32 cellular contexts compared by ENCODE assay signal in the genomic region with DNA sequence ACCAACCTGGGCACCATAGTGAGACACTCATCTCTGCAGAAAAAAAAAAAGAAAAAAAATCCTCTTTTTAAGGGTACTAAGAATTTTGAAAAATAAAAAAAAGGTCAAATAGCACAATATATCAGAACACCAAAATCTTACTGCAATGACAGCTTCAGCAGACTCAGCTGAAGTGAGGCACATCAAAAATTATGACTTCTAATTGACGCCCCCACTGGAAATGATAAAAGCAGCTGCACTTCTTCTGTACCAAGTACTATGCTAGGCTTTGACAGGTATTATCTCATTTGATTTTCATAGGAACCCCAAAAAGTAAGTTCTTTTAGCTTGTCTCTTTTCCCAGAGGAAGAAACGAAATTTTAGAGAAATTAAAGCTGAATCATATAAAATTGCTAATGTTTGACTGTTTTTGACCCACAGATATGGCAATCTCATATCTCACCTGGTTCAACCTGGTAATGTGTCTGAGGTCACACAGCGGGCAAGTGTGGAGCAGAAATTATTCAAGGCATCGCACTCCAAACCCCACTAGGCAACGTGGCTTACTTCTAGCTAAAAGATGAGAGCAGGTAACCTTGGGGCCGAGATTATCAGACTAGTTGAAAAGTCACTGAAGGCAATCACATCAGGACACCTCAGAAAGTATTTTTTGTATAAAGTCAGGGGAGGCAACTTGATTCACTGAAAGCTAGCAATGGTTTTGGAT.
"Had no signal": no experiment of that assay in that cellular context is flagged by ENCODE, and none has a peak within 500 bp of the region (broad histone marks: within the 10 kb centered on the region; RNA-seq: fewer than 3 reads in every experiment).

No MANE protein-coding gene starts in this region.

- DNase-seq: activated effector memory CD4-positive, alpha-beta T cell treated with anti-CD3 and anti-CD28 coated beads, Interleukin-2, amount 50 U/mL, for 16 hours; activated effector memory CD4-positive, alpha-beta T cell treated with Interleukin-2 at 50 U/mL for 16 hours; activated gamma-delta T cell; activated gamma-delta T cell treated with Interleukin-2 at 50 U/mL for 16 hours; activated naive CD4-positive, alpha-beta T cell; activated naive CD4-positive, alpha-beta T cell treated with anti-CD3 and anti-CD28 coated beads for 36 hours; activated naive CD4-positive, alpha-beta T cell treated with anti-CD3 and anti-CD28 coated beads, Interleukin-2, amount 10 ng/mL, durations not matched to agents 7 days and 5 days; activated naive CD4-positive, alpha-beta T cell treated with anti-CD3 and anti-CD28 coated beads, Interleukin-2, amount 50 U/mL, for 16 hours; activated naive CD4-positive, alpha-beta T cell treated with Interleukin-2 at 50 U/mL for 16 hours; activated naive CD8-positive, alpha-beta T cell treated with anti-CD3 and anti-CD28 coated beads for 36 hours; activated naive CD8-positive, alpha-beta T cell treated with anti-CD3 and anti-CD28 coated beads, Interleukin-2, amount 10 ng/mL, durations not matched to agents 7 days and 5 days; activated naive CD8-positive, alpha-beta T cell treated with anti-CD3 and anti-CD28 coated beads, Interleukin-2, amount 50 U/mL, for 24 hours; activated T-cell treated with anti-CD3 and anti-CD28 coated beads, Interleukin-2, amount 50 U/mL, for 1 hour; activated T-cell treated with anti-CD3 and anti-CD28 coated beads, Interleukin-2, amount 50 U/mL, for 24 hours; activated T-cell treated with anti-CD3 and anti-CD28 coated beads, Interleukin-2, amount 50 U/mL, for 4 hours; activated T-cell treated with anti-CD3 and anti-CD28 coated beads, Interleukin-2, amount 50 U/mL, for 72 hours; adrenal gland; amniotic stem cell; amygdala; anterior cingulate cortex; aorta; body of pancreas; brain microvascular endothelial cell; central memory CD4-positive, alpha-beta T cell; cerebellar nuclear complex had no signal

- ATAC-seq: activated naive CD4-positive, alpha-beta T cell treated with anti-CD3 and anti-CD28 coated beads, Interleukin-2, amount 50 U/mL, for 72 hours; activated naive CD8-positive, alpha-beta T cell treated with anti-CD3 and anti-CD28 coated beads, Interleukin-2, amount 50 U/mL, for 24 hours; activated T-cell treated with anti-CD3 and anti-CD28 coated beads, Interleukin-2, amount 50 U/mL, for 4 hours; activated T-cell treated with anti-CD3 and anti-CD28 coated beads, Interleukin-2, amount 50 U/mL, for 72 hours; activated T-helper 17 cell treated with anti-CD3 and anti-CD28 coated beads, Interleukin-2, amount 50 U/mL, for 72 hours; body of pancreas had no signal

- H3K4me1 ChIP-seq: adrenal gland, ascending aorta, body of pancreas, breast epithelium had no signal

- H3K9me3 ChIP-seq: adrenal gland, ascending aorta, body of pancreas, breast epithelium had no signal

- FAIRE-seq: astrocyte, bronchial epithelial cell had no signal

- H3K36me3 ChIP-seq: adrenal gland, ascending aorta, brain microvascular endothelial cell, breast epithelium, cardiac muscle cell had no signal

- H3K27ac ChIP-seq: adrenal gland, ascending aorta, body of pancreas, brain microvascular endothelial cell, breast epithelium, cardiac muscle cell had no signal

- H3K27me3 ChIP-seq: ascending aorta, body of pancreas, brain microvascular endothelial cell, breast epithelium, cardiac muscle cell had no signal

- H3K4me3 ChIP-seq: adrenal gland, ascending aorta, body of pancreas, breast epithelium, cardiac muscle cell had no signal
